ENCODE assay signal across 8 cellular contexts in genomic region chr3:87792532-87793321, GRCh38. TPM values are rescaled to one million over a fixed set of nuclear protein-coding genes. Genes with fewer than 3 reads are reported as not detected.
A peak's percentile ranks its signal among the peaks of the same experiment; 100 is the strongest.
DNase-seq lines count a peak whose midpoint lies in the region; ATAC-seq and TF ChIP-seq lines count a peak whose summit lies in the region.

TSS of gene HTR1F (plus strand) at chr3:87792706.

- no peak within 1 kb of the TSS for H3K9ac ChIP-seq in liver (ENCODE audit: low read depth in 1 of 2, low read length in 2 of 2)

- H3K36me3 Mint-ChIP-seq in MCF 10A (ENCODE audit: insufficient read depth, unreplicated experiment) = no peaks in the 10 kb centered on the region

- CTCF ChIA-PET in HEK293 (lab: Yijun Ruan, JAX) (no interaction called here), MCF 10A (lab: Yijun Ruan, JAX) (interaction anchor here (0.7 kb wide), 1 partner anchor 9 kb away, joined by 4 read pairs; no protein-coding TSS in a partner anchor)

- no peak within 1 kb of the TSS for H3K27ac Mint-ChIP-seq in MCF 10A (ENCODE audit: low read depth, unreplicated experiment)

- peaks cover 16% of the 10 kb centered on the region for H3K4me1 Mint-ChIP-seq in MCF 10A (ENCODE audit: insufficient read depth, unreplicated experiment)

- no peaks in the 10 kb centered on the region for H3K36me3 ChIP-seq in HEK293 (ENCODE audit: control insufficient read depth in 2 of 2, insufficient read depth in 1 of 2, low read length in 2 of 2)
- H3K36me3 ChIP-seq in liver (ENCODE audit: control insufficient read depth in 4 of 4, insufficient read depth in 3 of 4, low read depth in 1 of 4, low read length in 3 of 4) = no peaks in the 10 kb centered on the region
- no peaks in the 10 kb centered on the region for H3K36me3 ChIP-seq in thymus (ENCODE audit: control insufficient read depth, insufficient read depth)

- no peaks in the 10 kb centered on the region for H3K9me3 Mint-ChIP-seq in MCF 10A (ENCODE audit: unreplicated experiment)

- no peak for TF ChIP-seq RAD21 in liver (IDR thresholded peaks at IDR 0.05)

- DNase-seq in MCF 10A (ENCODE audit: unreplicated experiment) (peak; percentile 9), HT-29 (ENCODE audit: low spot score) (no peak), NAMALWA (ENCODE audit: low spot score) (no peak)

- BruUV-seq in MCF 10A (replicated peaks; lab: Mats Ljungman, UMichigan) = no TSS peak

- POLR2A ChIA-PET in HEK293 (lab: Yijun Ruan, JAX) (no interaction called here), MCF 10A (lab: Yijun Ruan, JAX) (no interaction called here)

- H3K4me1 ChIP-seq in HEK293 (ENCODE audit: control insufficient read depth, insufficient read depth, low read length) (no peaks in the 10 kb centered on the region), liver (ENCODE audit: control insufficient read depth in 4 of 4, insufficient read depth in 4 of 4, low read length in 3 of 4) (peaks cover 6 to 12% (median 7%) of the 10 kb centered on the region in 4 donors), thymus (ENCODE audit: control insufficient read depth, insufficient read depth, low read length) (peaks cover 10% of the 10 kb centered on the region)

- peak within 1 kb of the TSS; percentile 76 for H3K4me3 Mint-ChIP-seq in MCF 10A (ENCODE audit: unreplicated experiment)

- 2% methylated on average over 60 of the region's 60 CpGs for WGBS in liver
- WGBS in thymus = under 1% methylated on average over 60 of the region's 60 CpGs

- intact Hi-C loops in MCF 10A (cut with micrococcal nuclease) = no loop called here

- H3K27me3 Mint-ChIP-seq in MCF 10A (ENCODE audit: insufficient read depth, unreplicated experiment) = peaks cover 20% of the 10 kb centered on the region

- H3K4me3 ChIP-seq in HEK293 (ENCODE audit: low read depth, low read length) (peak within 1 kb of the TSS; percentile 66), liver (ENCODE audit: low read depth in 1 of 3, low read length in 3 of 3) (peak within 1 kb of the TSS in 2 of 3 donors; percentile 8 to 44), thymus (ENCODE audit: low read length) (peak within 1 kb of the TSS; percentile 51)

- no peak for ATAC-seq in GM19455 (IDR thresholded peaks at IDR 0.05; ENCODE audit: unreplicated experiment)

- H3K27me3 ChIP-seq in liver (ENCODE audit: control insufficient read depth in 4 of 4, insufficient read depth in 4 of 4, low read length in 3 of 4) (peaks cover 0 to 9% (median 2%) of the 10 kb centered on the region in 4 donors), thymus (ENCODE audit: control insufficient read depth, insufficient read depth) (no peaks in the 10 kb centered on the region)

- TF ChIP-seq CTCF in 22Rv1 (IDR thresholded peaks at IDR 0.05) (peak; percentile 26; the same call in 1 of the 2 replicates), HEK293 (tag by site-specific recombination; IDR thresholded peaks at IDR 0.05) (peak; percentile 72), MCF 10A (IDR thresholded peaks at IDR 0.05; ENCODE audit: unreplicated experiment) (no peak), liver (IDR thresholded peaks at IDR 0.05; ENCODE audit: low read depth, low read length, missing input control) (no peak)

- H3K9me3 ChIP-seq in HEK293 (ENCODE audit: control insufficient read depth, insufficient read depth, low read depth, low read length) = no peaks in the 10 kb centered on the region
- no peaks in the 10 kb centered on the region for H3K9me3 ChIP-seq in liver (ENCODE audit: control insufficient read depth in 4 of 4, low read length in 3 of 4)
- H3K9me3 ChIP-seq in thymus (ENCODE audit: control insufficient read depth) = no peaks in the 10 kb centered on the region

- H3K27ac ChIP-seq in 22Rv1 = no peak within 1 kb of the TSS
- H3K27ac ChIP-seq in HEK293 (ENCODE audit: extremely low read depth, low read depth, low read length) = no peak within 1 kb of the TSS
- H3K27ac ChIP-seq in liver (ENCODE audit: low read depth in 1 of 2, low read length in 2 of 2) = no peak within 1 kb of the TSS
- H3K27ac ChIP-seq in thymus (ENCODE audit: low read depth) = no peak within 1 kb of the TSS

TF ChIP-seq in HEK293, 187 proteins besides CTCF, POLR2A, EP300 and RAD21 (continues in another document):
- TF ChIP-seq ZBTB26 (tag by site-specific recombination; optimal IDR thresholded peaks at IDR 0.05) (peak; percentile 61), ZNF571 (tag by site-specific recombination; IDR thresholded peaks at IDR 0.05) (no peak), REST (tag by site-specific recombination; IDR thresholded peaks at IDR 0.05) (peak; percentile 83), ZNF335 (tag by site-specific recombination; conservative IDR thresholded peaks at IDR 0.05) (peak; percentile 80), ZBTB20 (tag by site-specific recombination; IDR thresholded peaks at IDR 0.05) (peak; percentile 55)

TF ChIP-seq in liver, 16 proteins besides CTCF, POLR2A, EP300 and RAD21:
- no peak for TF ChIP-seq YY1 (IDR thresholded peaks at IDR 0.05)
- no peak for TF ChIP-seq GABPA (IDR thresholded peaks at IDR 0.05 in 1 of 2, conservative IDR thresholded peaks at IDR 0.05 in 1 of 2)
- TF ChIP-seq HNF4A (conservative IDR thresholded peaks at IDR 0.05) = peak in 1 of 2 donors; percentile 15
- TF ChIP-seq REST (IDR thresholded peaks at IDR 0.05) = no peak
- no peak for TF ChIP-seq NR2F2 (IDR thresholded peaks at IDR 0.05)

RNA-seq across cellular contexts. Expression of gene HTR1F, which starts in this region (rescaled TPM):
- not detected in 2 replicates for total RNA-seq in MCF 10A (2022)
- under 1 TPM in 1 of 2 donors, not detected in 1; 0.61 TPM for total RNA-seq in liver
- polyA plus RNA-seq in liver = not detected
- polyA plus RNA-seq in thymus = 0.14 TPM
- not detected in 2 replicates for total RNA-seq in HT-29 (2014; rRNA removed; shearing (Covaris generic))

Comparison
In these comparisons a context has a peak if more than half of its experiments do, and no peak if none do; other contexts are left out.
1. Peak in DNase-seq in MCF 10A; RNA of the gene not detected or under 1 TPM.
2. CTCF ChIP-seq: peak in 22Rv1 (single experiment) and HEK293 (single experiment); none in MCF 10A (single experiment) and liver (single experiment).
3. Peak in every context shown above with its lines, with median percentiles within 50 percentile points of each other: H3K4me3 ChIP-seq.